Comparison of ENCODE assay signal across 8 cellular contexts in genomic region chr17:5110816-5111215, GRCh38. TPM values are rescaled to one million over a fixed set of nuclear protein-coding genes. Genes with fewer than 3 reads are reported as not detected.
DNase-seq lines count a peak whose midpoint lies in the region; ATAC-seq, FAIRE-seq and TF ChIP-seq lines count a peak whose summit lies in the region.

No MANE protein-coding gene starts in this region.

- peak overlapping the region; percentile 98 for H2AFZ ChIP-seq in keratinocyte (ENCODE audit: control insufficient read depth, low read length)

- H3K79me2 ChIP-seq in keratinocyte (ENCODE audit: control insufficient read depth, insufficient read depth, low read length) = no peaks in the 10 kb centered on the region

- no peaks in the 10 kb centered on the region for H4K20me1 ChIP-seq in keratinocyte (ENCODE audit: control insufficient read depth, extremely low read depth, insufficient read depth, low read length)

- H3K27me3 ChIP-seq in keratinocyte (ENCODE audit: control insufficient read depth, extremely low read depth, insufficient read depth, low read length) = peaks cover 12% of the 10 kb centered on the region

- peak overlapping the region; percentile 98 for H3K4me2 ChIP-seq in keratinocyte (ENCODE audit: control insufficient read depth, extremely low read depth, insufficient read depth, low read depth, low read length)

- H3K9me3 Mint-ChIP-seq in activated naive CD4-positive, alpha-beta T cell treated with anti-CD3 and anti-CD28 coated beads, Interleukin-2, amount 10 ng/mL, durations not matched to agents 7 days and 5 days = peaks cover 36% of the 10 kb centered on the region
- peaks cover 4% of the 10 kb centered on the region for H3K9me3 Mint-ChIP-seq in activated CD8-positive, alpha-beta T cell treated with anti-CD3 and anti-CD28 coated beads for 36 hours
- H3K9me3 Mint-ChIP-seq in type B pancreatic cell = peaks cover 7% of the 10 kb centered on the region

- CTCF ChIA-PET in activated naive CD4-positive, alpha-beta T cell treated with anti-CD3 and anti-CD28 coated beads, Interleukin-2, amount 10 ng/mL, durations not matched to agents 7 days and 5 days (lab: Charles Lee) = interaction anchor here (0.7 to 1.1 kb wide), 2 partner anchors 32 to 46 kb away, joined by 4 read pairs; partner anchors contain the start of gene ZFP3
- CTCF ChIA-PET in activated CD8-positive, alpha-beta T cell treated with anti-CD3 and anti-CD28 coated beads for 36 hours (lab: Charles Lee) = interaction anchor here (1.1 to 3.2 kb wide), 4 partner anchors 13 to 82 kb away, joined by 4 to 16 read pairs (median 5); partner anchors contain the start of gene ZFP3

- H3K9me3 ChIP-seq in keratinocyte (ENCODE audit: control insufficient read depth, low read depth, low read length) = peaks cover 5% of the 10 kb centered on the region

- peaks cover 21% of the 10 kb centered on the region for H3K4me1 Mint-ChIP-seq in activated naive CD4-positive, alpha-beta T cell treated with anti-CD3 and anti-CD28 coated beads, Interleukin-2, amount 10 ng/mL, durations not matched to agents 7 days and 5 days
- peaks cover 34% of the 10 kb centered on the region for H3K4me1 Mint-ChIP-seq in activated CD8-positive, alpha-beta T cell treated with anti-CD3 and anti-CD28 coated beads for 36 hours (ENCODE audit: low read depth)
- H3K4me1 Mint-ChIP-seq in type B pancreatic cell (ENCODE audit: unreplicated experiment) = peaks cover 23% of the 10 kb centered on the region

- no peak for TF ChIP-seq CTCF in activated CD8-positive, alpha-beta T cell treated with anti-CD3 and anti-CD28 coated beads for 36 hours (IDR thresholded peaks at IDR 0.05)
- TF ChIP-seq CTCF in keratinocyte (optimal IDR thresholded peaks at IDR 0.05 in 1 of 3, IDR thresholded peaks at IDR 0.05 in 1 of 3, conservative IDR thresholded peaks at IDR 0.05 in 1 of 3; ENCODE audit: extremely low read depth in 1 of 3, insufficient read depth in 2 of 3, low read length in 3 of 3) (no peak), type B pancreatic cell (conservative IDR thresholded peaks at IDR 0.05) (no peak)

- ATAC-seq in activated CD8-positive, alpha-beta T cell treated with anti-CD3 and anti-CD28 coated beads for 36 hours = no peak
- ATAC-seq in HG02571 (IDR thresholded peaks at IDR 0.05; ENCODE audit: unreplicated experiment) = no peak
- ATAC-seq in GM19035 (IDR thresholded peaks at IDR 0.05; ENCODE audit: unreplicated experiment) = no peak

- peak overlapping the region; percentile 78 to 83 (median 83) for H3K4me3 ChIP-seq in keratinocyte (ENCODE audit: control insufficient read depth in 2 of 3, extremely low read depth in 1 of 3, insufficient read depth in 2 of 3, low read depth in 1 of 3, low read length in 3 of 3)

- FAIRE-seq in keratinocyte (lab: Jason Lieb, UNC) = peak; percentile 63

- peaks cover 10% of the 10 kb centered on the region for H3K4me1 ChIP-seq in keratinocyte (ENCODE audit: control insufficient read depth, extremely low read depth, insufficient read depth, low read length)

- peak overlapping the region; percentile 78 for H3K4me3 Mint-ChIP-seq in activated naive CD4-positive, alpha-beta T cell treated with anti-CD3 and anti-CD28 coated beads, Interleukin-2, amount 10 ng/mL, durations not matched to agents 7 days and 5 days
- peak overlapping the region; percentile 84 for H3K4me3 Mint-ChIP-seq in activated CD8-positive, alpha-beta T cell treated with anti-CD3 and anti-CD28 coated beads for 36 hours
- peak overlapping the region; percentile 92 for H3K4me3 Mint-ChIP-seq in type B pancreatic cell

- peak overlapping the region; percentile 62 for H3K27ac Mint-ChIP-seq in activated naive CD4-positive, alpha-beta T cell treated with anti-CD3 and anti-CD28 coated beads, Interleukin-2, amount 10 ng/mL, durations not matched to agents 7 days and 5 days
- H3K27ac Mint-ChIP-seq in activated CD8-positive, alpha-beta T cell treated with anti-CD3 and anti-CD28 coated beads for 36 hours = peak overlapping the region; percentile 76
- peak overlapping the region; percentile 91 for H3K27ac Mint-ChIP-seq in type B pancreatic cell

- peaks cover 7 to 14% of the 10 kb centered on the region in 2 experiments for H3K36me3 ChIP-seq in keratinocyte (ENCODE audit: control insufficient read depth in 2 of 2, extremely low read depth in 1 of 2, insufficient read depth in 2 of 2, low read length in 2 of 2)

- peaks cover 15% of the 10 kb centered on the region for H3K27me3 Mint-ChIP-seq in activated naive CD4-positive, alpha-beta T cell treated with anti-CD3 and anti-CD28 coated beads, Interleukin-2, amount 10 ng/mL, durations not matched to agents 7 days and 5 days
- peaks cover 6% of the 10 kb centered on the region for H3K27me3 Mint-ChIP-seq in activated CD8-positive, alpha-beta T cell treated with anti-CD3 and anti-CD28 coated beads for 36 hours
- H3K27me3 Mint-ChIP-seq in type B pancreatic cell = no peaks in the 10 kb centered on the region

- intact Hi-C loops in activated CD8-positive, alpha-beta T cell treated with anti-CD3 and anti-CD28 coated beads for 36 hours (cut with micrococcal nuclease) = no loop called here

- H3K9ac ChIP-seq in keratinocyte (ENCODE audit: control insufficient read depth, extremely low read depth, insufficient read depth, low read length) = no peak overlapping the region

- dilution Hi-C loops in keratinocyte (cut with MboI; ENCODE audit: extremely low pct_ligation_motif_present, low sequenced_read_pairs) = no loop called here

- no peaks in the 10 kb centered on the region for H3K9me1 ChIP-seq in keratinocyte (ENCODE audit: control insufficient read depth, extremely low read depth, insufficient read depth, low read length)

- POLR2A ChIA-PET in activated CD8-positive, alpha-beta T cell treated with anti-CD3 and anti-CD28 coated beads for 36 hours (lab: Charles Lee) = interaction anchor here (0.5 to 1.5 kb wide), 9 partner anchors 9 to 208 kb away, joined by 3 to 12 read pairs (median 3); partner anchors contain the start of genes CAMTA2, CHRNE, RNF167 and SLC25A11

- H3K27ac ChIP-seq in keratinocyte (ENCODE audit: control insufficient read depth, insufficient read depth, low read length) = no peak overlapping the region

- H3K36me3 Mint-ChIP-seq in activated naive CD4-positive, alpha-beta T cell treated with anti-CD3 and anti-CD28 coated beads, Interleukin-2, amount 10 ng/mL, durations not matched to agents 7 days and 5 days = peaks cover 62% of the 10 kb centered on the region
- H3K36me3 Mint-ChIP-seq in activated CD8-positive, alpha-beta T cell treated with anti-CD3 and anti-CD28 coated beads for 36 hours (ENCODE audit: low read depth) = peaks cover 68% of the 10 kb centered on the region
- H3K36me3 Mint-ChIP-seq in type B pancreatic cell = peaks cover 49% of the 10 kb centered on the region

- no peak for DNase-seq in activated naive CD4-positive, alpha-beta T cell treated with anti-CD3 and anti-CD28 coated beads, Interleukin-2, amount 10 ng/mL, durations not matched to agents 7 days and 5 days
- no peak for DNase-seq in activated naive CD4-positive, alpha-beta T cell treated with Interleukin-2 at 50 U/mL for 16 hours
- peak; percentile 32 for DNase-seq in activated CD8-positive, alpha-beta T cell treated with anti-CD3 and anti-CD28 coated beads for 36 hours
- DNase-seq in keratinocyte (ENCODE audit: low read depth, low spot score) (no peak), type B pancreatic cell (ENCODE audit: extremely low spot score, unreplicated experiment) (no peak), globus pallidus (ENCODE audit: low spot score) (no peak)

RNA-seq across cellular contexts. Expression of gene ZNF232, which starts 0.9 kb away (rescaled TPM):
- total RNA-seq in activated CD8-positive, alpha-beta T cell treated with anti-CD3 and anti-CD28 coated beads for 36 hours = 10 to 100 TPM; 16.5 to 19.3 TPM
- 4.2 to 5.2 TPM (median 4.9 TPM) in 3 replicates for polyA plus RNA-seq in keratinocyte
- polyA plus RNA-seq in keratinocyte (2011; ENCODE audit: low read depth) = 8.4 TPM
- 2.8 and 5.0 TPM in 2 replicates for polyA plus RNA-seq in keratinocyte (2011; cell fraction: cytosol; rRNA removed)
- polyA plus RNA-seq in keratinocyte (2011; cell fraction: nucleus; rRNA removed) = 4.3 and 4.8 TPM in 2 replicates
- 4.4 and 4.8 TPM in 2 replicates for polyA plus RNA-seq in keratinocyte (2012; ENCODE audit: low replicate concordance)
- 2.4 to 4.7 TPM (median 3.5 TPM) in 3 replicates for polyA minus RNA-seq in keratinocyte
- polyA minus RNA-seq in keratinocyte (2011; cell fraction: cytosol; rRNA and poly(A)+ RNA removed) = 2.7 TPM
- polyA minus RNA-seq in keratinocyte (2011; cell fraction: nucleus; rRNA and poly(A)+ RNA removed) = 1.3 and 2.6 TPM in 2 replicates
- 16.2 and 25.8 TPM in 2 replicates for total RNA-seq in type B pancreatic cell (ENCODE audit: low replicate concordance)

RNA-seq across cellular contexts. Expression of gene USP6, which starts 5.0 kb away (rescaled TPM):
- under 1 TPM; 0.04 to 0.07 TPM for total RNA-seq in activated CD8-positive, alpha-beta T cell treated with anti-CD3 and anti-CD28 coated beads for 36 hours
- not detected in 3 replicates for polyA plus RNA-seq in keratinocyte
- polyA plus RNA-seq in keratinocyte (2011; ENCODE audit: low read depth) = 0.15 TPM
- 0.01 TPM in 1 of 2 replicates, not detected in the other for polyA plus RNA-seq in keratinocyte (2011; cell fraction: cytosol; rRNA removed)
- 0.04 and 0.09 TPM in 2 replicates for polyA plus RNA-seq in keratinocyte (2011; cell fraction: nucleus; rRNA removed)
- polyA plus RNA-seq in keratinocyte (2012; ENCODE audit: low replicate concordance) = 0.02 TPM in 1 of 2 replicates, not detected in the other
- polyA minus RNA-seq in keratinocyte = 0.03 TPM in 1 of 3 replicates, not detected in the others
- not detected for polyA minus RNA-seq in keratinocyte (2011; cell fraction: cytosol; rRNA and poly(A)+ RNA removed)
- not detected in 2 replicates for polyA minus RNA-seq in keratinocyte (2011; cell fraction: nucleus; rRNA and poly(A)+ RNA removed)
- total RNA-seq in type B pancreatic cell (ENCODE audit: low replicate concordance) = 0.07 and 0.22 TPM in 2 replicates

RNA-seq across cellular contexts. Expression of gene ZFP3, which starts 32.5 kb away (rescaled TPM):
- 1 to 10 TPM; 1.5 to 1.9 TPM for total RNA-seq in activated CD8-positive, alpha-beta T cell treated with anti-CD3 and anti-CD28 coated beads for 36 hours
- 1.6 to 4.3 TPM (median 3.0 TPM) in 3 replicates for polyA plus RNA-seq in keratinocyte
- polyA plus RNA-seq in keratinocyte (2011; ENCODE audit: low read depth) = 0.60 TPM
- polyA plus RNA-seq in keratinocyte (2011; cell fraction: cytosol; rRNA removed) = 1.0 and 2.0 TPM in 2 replicates
- 8.3 and 8.7 TPM in 2 replicates for polyA plus RNA-seq in keratinocyte (2011; cell fraction: nucleus; rRNA removed)
- 0.83 and 1.1 TPM in 2 replicates for polyA plus RNA-seq in keratinocyte (2012; ENCODE audit: low replicate concordance)
- 0.46 to 3.2 TPM (median 3.0 TPM) in 3 replicates for polyA minus RNA-seq in keratinocyte
- 0.77 TPM for polyA minus RNA-seq in keratinocyte (2011; cell fraction: cytosol; rRNA and poly(A)+ RNA removed)
- 2.6 and 4.7 TPM in 2 replicates for polyA minus RNA-seq in keratinocyte (2011; cell fraction: nucleus; rRNA and poly(A)+ RNA removed)
- 0.53 and 2.3 TPM in 2 replicates for total RNA-seq in type B pancreatic cell (ENCODE audit: low replicate concordance)
